In the genomic region with DNA sequence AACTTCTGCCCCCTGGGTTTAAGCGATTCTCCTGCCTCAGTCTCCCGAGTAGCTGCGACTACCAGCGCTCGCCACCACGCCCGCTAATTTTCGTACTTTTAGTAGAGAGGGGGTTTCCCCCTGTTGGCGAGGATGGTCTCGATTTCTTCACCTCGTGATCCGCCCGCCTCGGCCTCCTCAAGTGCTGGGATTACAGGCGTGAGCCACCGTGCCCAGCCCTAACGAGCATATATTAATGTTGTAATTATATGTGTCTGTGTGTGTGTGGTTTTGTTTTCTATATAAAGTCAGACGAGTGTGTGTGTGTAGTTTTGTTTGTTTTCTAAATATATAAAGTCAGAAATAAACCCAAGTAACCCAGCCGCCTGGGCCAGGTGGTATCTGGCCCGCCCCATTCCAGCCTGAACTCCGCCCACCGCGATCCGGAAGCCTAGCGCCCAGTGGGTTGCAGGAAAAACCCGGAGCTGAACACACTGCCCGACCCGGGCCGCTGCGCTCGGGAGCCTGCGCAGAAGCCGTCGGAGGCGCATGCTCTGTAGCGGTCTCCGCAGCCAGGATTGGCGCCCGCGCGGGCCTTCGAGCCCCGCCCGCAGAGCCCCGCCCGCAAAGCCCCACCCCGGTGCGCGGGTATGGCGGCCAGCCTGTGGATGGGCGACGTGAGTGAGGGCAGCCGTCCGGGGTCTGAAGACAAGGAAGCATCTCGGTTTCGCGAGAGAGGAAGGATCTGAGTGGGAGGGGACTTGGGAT, we compare ENCODE assay signal across 1 cellular context.
TF ChIP-seq lines count a peak whose summit lies in the region.

A gene (plus strand): TSS at position 604 of the 747 bp plus-strand sequence. CDS start 26 bp downstream, at position 630.

TF ChIP-seq in SK-N-SH, 30 proteins besides CTCF, POLR2A, EP300 and RAD21 (continued from another document):
- TF ChIP-seq, protein P1, sequence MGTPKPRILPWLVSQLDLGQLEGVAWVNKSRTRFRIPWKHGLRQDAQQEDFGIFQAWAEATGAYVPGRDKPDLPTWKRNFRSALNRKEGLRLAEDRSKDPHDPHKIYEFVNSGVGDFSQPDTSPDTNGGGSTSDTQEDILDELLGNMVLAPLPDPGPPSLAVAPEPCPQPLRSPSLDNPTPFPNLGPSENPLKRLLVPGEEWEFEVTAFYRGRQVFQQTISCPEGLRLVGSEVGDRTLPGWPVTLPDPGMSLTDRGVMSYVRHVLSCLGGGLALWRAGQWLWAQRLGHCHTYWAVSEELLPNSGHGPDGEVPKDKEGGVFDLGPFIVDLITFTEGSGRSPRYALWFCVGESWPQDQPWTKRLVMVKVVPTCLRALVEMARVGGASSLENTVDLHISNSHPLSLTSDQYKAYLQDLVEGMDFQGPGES (IDR thresholded peaks at IDR 0.05; ENCODE audit: low read depth, low read length): no peak
- TF ChIP-seq, protein P2, sequence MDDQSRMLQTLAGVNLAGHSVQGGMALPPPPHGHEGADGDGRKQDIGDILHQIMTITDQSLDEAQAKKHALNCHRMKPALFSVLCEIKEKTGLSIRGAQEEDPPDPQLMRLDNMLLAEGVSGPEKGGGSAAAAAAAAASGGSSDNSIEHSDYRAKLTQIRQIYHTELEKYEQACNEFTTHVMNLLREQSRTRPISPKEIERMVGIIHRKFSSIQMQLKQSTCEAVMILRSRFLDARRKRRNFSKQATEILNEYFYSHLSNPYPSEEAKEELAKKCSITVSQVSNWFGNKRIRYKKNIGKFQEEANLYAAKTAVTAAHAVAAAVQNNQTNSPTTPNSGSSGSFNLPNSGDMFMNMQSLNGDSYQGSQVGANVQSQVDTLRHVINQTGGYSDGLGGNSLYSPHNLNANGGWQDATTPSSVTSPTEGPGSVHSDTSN (IDR thresholded peaks at IDR 0.05): no peak
- TF ChIP-seq CHD2 (IDR thresholded peaks at IDR 0.05; ENCODE audit: low read length, partially characterized antibody) (peak; percentile 56), FOXM1 (IDR thresholded peaks at IDR 0.05; ENCODE audit: low read depth) (no peak), SIN3A (IDR thresholded peaks at IDR 0.05; ENCODE audit: borderline replicate concordance, low read depth, low read length) (no peak; the same call in 1 of the 2 replicates), GATA2 (CRISPR knock-in tag; IDR thresholded peaks at IDR 0.05) (no peak), NRF1 (IDR thresholded peaks at IDR 0.05; ENCODE audit: low read depth, low read length) (peak; percentile 95), TEAD4 (IDR thresholded peaks at IDR 0.05; ENCODE audit: borderline replicate concordance, insufficient read depth) (0 out of 2 replicates have a peak, but pooled peaks have one; percentile 10)
- TF ChIP-seq, protein P3, sequence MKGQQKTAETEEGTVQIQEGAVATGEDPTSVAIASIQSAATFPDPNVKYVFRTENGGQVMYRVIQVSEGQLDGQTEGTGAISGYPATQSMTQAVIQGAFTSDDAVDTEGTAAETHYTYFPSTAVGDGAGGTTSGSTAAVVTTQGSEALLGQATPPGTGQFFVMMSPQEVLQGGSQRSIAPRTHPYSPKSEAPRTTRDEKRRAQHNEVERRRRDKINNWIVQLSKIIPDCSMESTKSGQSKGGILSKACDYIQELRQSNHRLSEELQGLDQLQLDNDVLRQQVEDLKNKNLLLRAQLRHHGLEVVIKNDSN (IDR thresholded peaks at IDR 0.05; ENCODE audit: borderline replicate concordance, low read depth): no peak
- TF ChIP-seq, protein P4, sequence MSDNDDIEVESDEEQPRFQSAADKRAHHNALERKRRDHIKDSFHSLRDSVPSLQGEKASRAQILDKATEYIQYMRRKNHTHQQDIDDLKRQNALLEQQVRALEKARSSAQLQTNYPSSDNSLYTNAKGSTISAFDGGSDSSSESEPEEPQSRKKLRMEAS (IDR thresholded peaks at IDR 0.05; ENCODE audit: low read depth): peak; percentile 63; the same call in 1 of the 2 replicates
